ENCODE assay signal across 18 cellular contexts in the genomic region with DNA sequence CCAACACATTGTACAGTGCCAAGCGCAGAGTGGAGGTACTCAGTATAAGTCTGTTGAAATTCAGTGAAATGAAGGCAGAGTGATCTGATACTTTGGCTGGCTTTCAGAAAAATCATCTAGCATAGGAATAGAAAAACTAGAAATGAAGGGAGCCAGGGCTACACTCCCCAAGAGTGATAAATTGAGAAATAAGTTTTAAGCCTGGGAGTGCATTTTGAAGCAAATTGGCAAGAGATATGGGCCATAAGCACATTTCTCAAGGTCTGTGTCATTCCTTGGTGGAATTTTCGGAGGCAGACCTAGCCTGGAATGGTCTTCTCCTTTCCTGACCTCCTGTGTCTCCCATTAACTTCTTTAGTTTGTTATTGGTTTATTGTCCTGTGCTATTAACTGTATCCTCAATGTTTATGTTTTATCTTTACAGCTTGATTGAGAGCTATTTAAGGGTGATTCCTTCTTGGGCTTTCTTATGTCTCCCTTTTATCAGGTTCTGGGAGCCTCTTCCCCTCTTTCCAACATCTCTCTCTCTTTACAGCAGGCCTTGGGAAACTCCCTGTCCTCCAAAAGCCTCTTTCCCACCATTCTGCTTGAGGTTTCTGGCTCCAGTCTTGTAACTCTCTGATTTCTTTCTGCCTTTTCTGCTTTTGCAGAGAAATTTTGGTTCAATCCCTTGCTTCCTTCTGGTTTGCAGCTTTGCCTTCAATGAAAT.
DNase-seq lines count a peak whose midpoint lies in the region; ATAC-seq, FAIRE-seq and TF ChIP-seq lines count a peak whose summit lies in the region.
"Had no signal": no experiment of that assay in that cellular context is flagged by ENCODE, and none has a peak within 500 bp of the region (broad histone marks: within the 10 kb centered on the region; RNA-seq: fewer than 3 reads in every experiment).

No MANE protein-coding gene starts in this region.

- H3K79me1 ChIP-seq in H1 (ENCODE audit: low read depth, low read length) (no peaks in the 10 kb centered on the region), H9 (ENCODE audit: insufficient read depth, low read depth, low read length, poor library complexity, severe bottlenecking) (no peaks in the 10 kb centered on the region)

- H3K27me3 ChIP-seq in H1 (replicated peaks in 1 of 4; ENCODE audit: control insufficient read depth in 3 of 4, extremely low read depth in 1 of 4, insufficient read depth in 3 of 4, low read length in 3 of 4): no peaks in the 10 kb centered on the region
- H3K27me3 ChIP-seq in H9 (ENCODE audit: insufficient read depth, low read length): no peaks in the 10 kb centered on the region
- H3K27me3 ChIP-seq in ovary: no peaks in the 10 kb centered on the region
- H3K27me3 ChIP-seq: BE2C, Peyer's patch, upper lobe of right lung had no signal

- peak; percentile 21 for ATAC-seq in left lobe of liver

- H3K27ac ChIP-seq in 22Rv1 (peak overlapping the region; percentile 62), H1 (ENCODE audit: low read depth, low read length) (no peak overlapping the region), H9 (ENCODE audit: insufficient read length, low read depth, low read length) (no peak overlapping the region), ovary (no peak overlapping the region)
- H3K27ac ChIP-seq: Peyer's patch, upper lobe of right lung had no signal

- TF ChIP-seq CTCF in 22Rv1 (IDR thresholded peaks at IDR 0.05): no peak
- no peak for TF ChIP-seq CTCF in HFFc6 (IDR thresholded peaks at IDR 0.05)
- no peak for TF ChIP-seq CTCF in H1 (IDR thresholded peaks at IDR 0.05; ENCODE audit: control extremely low read depth in 1 of 3, insufficient read depth in 1 of 3, low read depth in 1 of 3, low read length in 3 of 3)
- no peak for TF ChIP-seq CTCF in H9 (conservative IDR thresholded peaks at IDR 0.05)
- TF ChIP-seq CTCF in ovary (IDR thresholded peaks at IDR 0.05): no peak

- no peak for TF ChIP-seq RAD21 in H1 (IDR thresholded peaks at IDR 0.05 in 1 of 2, conservative IDR thresholded peaks at IDR 0.05 in 1 of 2; ENCODE audit: low read depth in 2 of 2, low read length in 2 of 2)

- POLR2A ChIA-PET in H1 (lab: Charles Lee; ENCODE audit: partially characterized antibody): no interaction called here

- H4K20me1 ChIP-seq in H1 (replicated peaks in 1 of 2; ENCODE audit: control insufficient read depth in 1 of 2, insufficient read depth in 2 of 2, low read length in 2 of 2): no peaks in the 10 kb centered on the region
- H4K20me1 ChIP-seq in H9 (ENCODE audit: control insufficient read depth, insufficient read depth, insufficient read length): no peaks in the 10 kb centered on the region

- H3K36me3 Mint-ChIP-seq in HFFc6 (ENCODE audit: low read depth) (no peaks in the 10 kb centered on the region), H9 (ENCODE audit: insufficient read depth in 1 of 3, low read depth in 3 of 3) (no peaks in the 10 kb centered on the region; a peak in 1 of 7 replicates)
- H3K36me3 Mint-ChIP-seq: naive B cell had no signal

- no peaks in the 10 kb centered on the region for H3K4me1 ChIP-seq in H1 (replicated peaks in 1 of 4; ENCODE audit: control insufficient read depth in 3 of 4, insufficient read depth in 4 of 4, low read length in 3 of 4)
- H3K4me1 ChIP-seq in H9 (ENCODE audit: insufficient read depth, low read length): no peaks in the 10 kb centered on the region
- H3K4me1 ChIP-seq in ovary (ENCODE audit: insufficient read depth): peaks cover 2% of the 10 kb centered on the region
- H3K4me1 ChIP-seq: BE2C, Peyer's patch, upper lobe of right lung had no signal

- peaks cover 91% of the 10 kb centered on the region for H3K4me1 Mint-ChIP-seq in HFFc6 (ENCODE audit: low read depth)
- H3K4me1 Mint-ChIP-seq in H9: no peaks in the 10 kb centered on the region
- H3K4me1 Mint-ChIP-seq: naive B cell had no signal

- H3K4ac ChIP-seq in H1 (replicated peaks; ENCODE audit: insufficient read length, low read depth, low read length): no peak overlapping the region
- no peak overlapping the region for H3K4ac ChIP-seq in H9 (ENCODE audit: low read depth, low read length)

- no peak overlapping the region for H3T11ph ChIP-seq in H9 (ENCODE audit: low read length)

- no peak for TF ChIP-seq EP300 in H1 (IDR thresholded peaks at IDR 0.05; ENCODE audit: borderline replicate concordance in 1 of 2, low read depth in 2 of 2, low read length in 2 of 2)
- TF ChIP-seq EP300 in ovary (IDR thresholded peaks at IDR 0.05): no peak

- H2BK120ac ChIP-seq in H1 (replicated peaks; ENCODE audit: low read depth, low read length) (no peak overlapping the region), H9 (ENCODE audit: low read depth, low read length, poor library complexity, severe bottlenecking) (no peak overlapping the region)

- H2AFZ ChIP-seq in H1 (ENCODE audit: low read length) (peak overlapping the region; percentile 64; the same call in 1 of the 2 replicates), H9 (ENCODE audit: low read length) (no peak overlapping the region)

- H3K36me3 ChIP-seq in H1 (ENCODE audit: control insufficient read depth in 2 of 4, insufficient read depth in 4 of 4, low read length in 3 of 4) (no peaks in the 10 kb centered on the region), ovary (no peaks in the 10 kb centered on the region)
- H3K36me3 ChIP-seq: BE2C, Peyer's patch, upper lobe of right lung had no signal

- H2BK15ac ChIP-seq in H1 (ENCODE audit: low read length): no peak overlapping the region
- H2BK15ac ChIP-seq in H9 (ENCODE audit: low read depth, low read length): no peak overlapping the region

- TF ChIP-seq POLR2A in H1 (IDR thresholded peaks at IDR 0.05; ENCODE audit: control extremely low read depth in 1 of 2, low read depth in 2 of 2, low read length in 2 of 2): no peak
- TF ChIP-seq POLR2A in ovary (IDR thresholded peaks at IDR 0.05): no peak

- H3K56ac ChIP-seq in H1 (replicated peaks; ENCODE audit: insufficient read length, low read depth, low read length): no peak overlapping the region
- no peak overlapping the region for H3K56ac ChIP-seq in H9 (ENCODE audit: insufficient read length, low read depth, low read length)

- peak overlapping the region; percentile 96 for H3K27ac Mint-ChIP-seq in HFFc6
- no peak overlapping the region; a peak in 1 of 7 replicates for H3K27ac Mint-ChIP-seq in H9

- H3K4me2 ChIP-seq in H1 (ENCODE audit: insufficient read depth in 1 of 2, low read depth in 2 of 2, low read length in 2 of 2): no peak overlapping the region
- H3K4me2 ChIP-seq in H9 (ENCODE audit: insufficient read depth, insufficient read length, low read length): no peak overlapping the region

- intact Hi-C loops in ovary (cut with DNase I): loop anchor here in 1 of 4 donors (5.0 kb wide), 1 partner anchor 1665 kb away; no protein-coding TSS in a partner anchor

- H3K9ac ChIP-seq in H1 (replicated peaks in 1 of 4; ENCODE audit: extremely low read depth in 1 of 4, low read depth in 3 of 4, low read length in 3 of 4) (no peak overlapping the region), H9 (ENCODE audit: extremely low read depth, insufficient read length, low read length) (no peak overlapping the region)

- H2AK5ac ChIP-seq in H1 (ENCODE audit: low read depth, low read length): no peak overlapping the region
- H2AK5ac ChIP-seq in H9 (ENCODE audit: insufficient read length, low read length): no peak overlapping the region

- H3K27me3 Mint-ChIP-seq in HFFc6 (ENCODE audit: insufficient read depth) (no peaks in the 10 kb centered on the region), H9 (ENCODE audit: low read depth) (no peaks in the 10 kb centered on the region)
- H3K27me3 Mint-ChIP-seq: naive B cell had no signal

- H3K14ac ChIP-seq in H1 (ENCODE audit: insufficient read length): no peak overlapping the region
- H3K14ac ChIP-seq in H9 (ENCODE audit: insufficient read depth, low read length): no peak overlapping the region

- H3K4me3 Mint-ChIP-seq in HFFc6 (peak overlapping the region; percentile 49), H9 (no peak overlapping the region)
- H3K4me3 Mint-ChIP-seq: naive B cell had no signal

- H3K4me3 ChIP-seq in H1 (ENCODE audit: extremely low read depth in 1 of 4, insufficient read depth in 2 of 4, low read depth in 3 of 4, low read length in 4 of 4) (no peak overlapping the region), ovary (no peak overlapping the region)
- H3K4me3 ChIP-seq: Peyer's patch, upper lobe of right lung had no signal

- DNase-seq in HFFc6: peak; percentile 64
- no peak for DNase-seq in H1 (ENCODE audit: low read depth in 1 of 2, low spot score in 2 of 2)
- DNase-seq in left lobe of liver (ENCODE audit: low spot score): no peak
- no peak for DNase-seq in COR-L47 (lab: John Stamatoyannopoulos, UW)
- DNase-seq in H9: no peak
- DNase-seq in ovary: no peak
- DNase-seq in midbrain (lab: John Stamatoyannopoulos, UW): no peak
- DNase-seq: BE2C; naive B cell; NCI-H1092; Peyer's patch; stimulated activated CD4-positive, alpha-beta T cell treated with anti-CD3 and anti-CD28 coated beads, Interleukin-12 subunit alpha, Interleukin-12 subunit beta, amount 100 ng/mL, for 4 hours; T-helper 2 cell had no signal

- H3K9me3 Mint-ChIP-seq in HFFc6 (no peaks in the 10 kb centered on the region), H9 (peaks cover 0 to 3% of the 10 kb centered on the region in 2 experiments; a peak in 1 of 5 replicates)

- no peaks in the 10 kb centered on the region for H3K79me2 ChIP-seq in H1 (ENCODE audit: control insufficient read depth in 1 of 2, insufficient read depth in 2 of 2, low read length in 2 of 2)
- H3K79me2 ChIP-seq in H9 (ENCODE audit: insufficient read depth, low read length): no peaks in the 10 kb centered on the region

- FAIRE-seq in H1 (lab: Jason Lieb, UNC): no peak
- FAIRE-seq: bronchial epithelial cell, endothelial cell of umbilical vein, GM18507 had no signal

- H4K8ac ChIP-seq in H1 (ENCODE audit: extremely low read depth, insufficient read depth, low read length) (no peak overlapping the region), H9 (replicated peaks; ENCODE audit: insufficient read length, low read depth, low read length) (no peak overlapping the region)

- H2BK5ac ChIP-seq in H1 (ENCODE audit: low read depth, low read length) (no peak overlapping the region), H9 (ENCODE audit: insufficient read length, low read length) (no peak overlapping the region)

- H3K23me2 ChIP-seq in H1 (ENCODE audit: low read depth, low read length) (no peaks in the 10 kb centered on the region), H9 (ENCODE audit: insufficient read length, low read depth, low read length, poor library complexity, severe bottlenecking) (no peaks in the 10 kb centered on the region)

- CTCF ChIA-PET in H1 (lab: Charles Lee; ENCODE audit: partially characterized antibody): no interaction called here

- H2BK20ac ChIP-seq in H1 (ENCODE audit: low read length) (no peak overlapping the region), H9 (ENCODE audit: low read depth, low read length, poor library complexity, severe bottlenecking) (no peak overlapping the region)

- H4K5ac ChIP-seq in H1 (ENCODE audit: insufficient read length, low read depth, low read length) (no peak overlapping the region), H9 (ENCODE audit: insufficient read length, low read depth, low read length) (no peak overlapping the region)

- 70% methylated on average over 2 of the region's 2 CpGs; no CpG with 5 or more reads in 1 of the 2 experiments for WGBS in H1 (ENCODE audit: extremely low coverage in 1 of 2, insufficient coverage in 1 of 2, insufficient read length in 1 of 2, insufficient replicate concordance in 2 of 2, low coverage in 1 of 2, low lambda C conversion rate in 2 of 2, missing lambda C conversion rate in 1 of 2), 2 experiments
- no CpG with 5 or more reads among the region's 2 CpGs for WGBS in H9 (ENCODE audit: extremely low coverage, insufficient read length, low lambda C conversion rate)
- WGBS in ovary, 3 donors: 65 to 84% (median 70%) methylated on average over 2 of the region's 2 CpGs

- no peak overlapping the region for H3K23ac ChIP-seq in H1 (ENCODE audit: insufficient read length)
- no peak overlapping the region for H3K23ac ChIP-seq in H9 (ENCODE audit: insufficient read length, low read depth, low read length)

- H2BK12ac ChIP-seq in H1 (ENCODE audit: low read depth, low read length) (no peak overlapping the region), H9 (ENCODE audit: insufficient read length, low read depth, low read length) (no peak overlapping the region)

- no peaks in the 10 kb centered on the region for H3K9me3 ChIP-seq in H1 (ENCODE audit: insufficient read depth in 2 of 2, low read depth in 1 of 2, low read length in 1 of 2)
- no peaks in the 10 kb centered on the region for H3K9me3 ChIP-seq in H9 (ENCODE audit: control insufficient read depth, low read depth, low read length)
- H3K9me3 ChIP-seq in ovary: no peaks in the 10 kb centered on the region
- H3K9me3 ChIP-seq: BE2C, Peyer's patch, upper lobe of right lung had no signal

- H3K18ac ChIP-seq in H1 (ENCODE audit: extremely low read depth, low read length): no peak overlapping the region
- no peak overlapping the region for H3K18ac ChIP-seq in H9 (ENCODE audit: insufficient read length, low read depth, low read length)

- no peak overlapping the region for H4K91ac ChIP-seq in H1 (replicated peaks; ENCODE audit: insufficient read length, low read length)
- no peak overlapping the region for H4K91ac ChIP-seq in H9 (ENCODE audit: insufficient read length, low read depth, low read length)
